19 cellular contexts compared by ENCODE assay signal in genomic region chr17:40981115-40981514, GRCh38. TPM values are rescaled to one million over a fixed set of nuclear protein-coding genes. Genes with fewer than 3 reads are reported as not detected.
"Had no signal": no experiment of that assay in that cellular context is flagged by ENCODE, and none has a peak within 500 bp of the region (broad histone marks: within the 10 kb centered on the region; RNA-seq: fewer than 3 reads in every experiment).

No MANE protein-coding gene starts in this region.

- H3K9me3 ChIP-seq: adrenal gland, colonic mucosa, heart left ventricle, lower lobe of right lung, SK-N-SH had no signal

- DNase-seq: activated CD4-positive, alpha-beta T cell treated with anti-CD3 and anti-CD28 coated beads, Interleukin-2, amount 50 U/mL, for 48 hours; activated naive CD4-positive, alpha-beta T cell treated with anti-CD3 and anti-CD28 coated beads, Interleukin-2, amount 10 ng/mL, durations not matched to agents 7 days and 5 days; activated T-cell treated with anti-CD3 and anti-CD28 coated beads, Interleukin-2, amount 50 U/mL, for 1 hour; colonic mucosa; effector CD4-positive, alpha-beta T cell; foreskin melanocyte; heart left ventricle; left cardiac atrium; lower lobe of right lung; naive thymus-derived CD8-positive, alpha-beta T cell; occipital lobe; SK-N-SH; T-cell; T1000 had no signal

- H3K4me2 ChIP-seq: SK-N-SH had no signal

- H3K4me3 ChIP-seq: adrenal gland, colonic mucosa, heart left ventricle, lower lobe of right lung had no signal

- H3K27ac ChIP-seq: adrenal gland, colonic mucosa, heart left ventricle, lower lobe of right lung had no signal

- H3K4me1 Mint-ChIP-seq: activated naive CD4-positive, alpha-beta T cell treated with anti-CD3 and anti-CD28 coated beads, Interleukin-2, amount 10 ng/mL, durations not matched to agents 7 days and 5 days; stimulated activated effector memory CD8-positive, alpha-beta T cell treated with anti-CD3 and anti-CD28 coated beads, Interleukin-12 subunit alpha, Interleukin-12 subunit beta, amount 100 ng/mL, for 72 hours; T-cell had no signal

- H3K9ac ChIP-seq: SK-N-SH had no signal

- H3K9me3 Mint-ChIP-seq: activated naive CD4-positive, alpha-beta T cell treated with anti-CD3 and anti-CD28 coated beads, Interleukin-2, amount 10 ng/mL, durations not matched to agents 7 days and 5 days; naive thymus-derived CD8-positive, alpha-beta T cell; stimulated activated effector memory CD8-positive, alpha-beta T cell treated with anti-CD3 and anti-CD28 coated beads, Interleukin-12 subunit alpha, Interleukin-12 subunit beta, amount 100 ng/mL, for 72 hours; T-cell had no signal

- H3K27me3 ChIP-seq: colonic mucosa had no signal

- H3K27ac Mint-ChIP-seq: activated naive CD4-positive, alpha-beta T cell treated with anti-CD3 and anti-CD28 coated beads, Interleukin-2, amount 10 ng/mL, durations not matched to agents 7 days and 5 days; naive thymus-derived CD8-positive, alpha-beta T cell; stimulated activated effector memory CD8-positive, alpha-beta T cell treated with anti-CD3 and anti-CD28 coated beads, Interleukin-12 subunit alpha, Interleukin-12 subunit beta, amount 100 ng/mL, for 72 hours; T-cell had no signal

- H3K36me3 Mint-ChIP-seq: activated naive CD4-positive, alpha-beta T cell treated with anti-CD3 and anti-CD28 coated beads, Interleukin-2, amount 10 ng/mL, durations not matched to agents 7 days and 5 days; naive thymus-derived CD8-positive, alpha-beta T cell; stimulated activated effector memory CD8-positive, alpha-beta T cell treated with anti-CD3 and anti-CD28 coated beads, Interleukin-12 subunit alpha, Interleukin-12 subunit beta, amount 100 ng/mL, for 72 hours; T-cell had no signal

- ATAC-seq: lower lobe of right lung; naive thymus-derived CD8-positive, alpha-beta T cell; sciatic nerve; stimulated activated effector memory CD8-positive, alpha-beta T cell treated with anti-CD3 and anti-CD28 coated beads, Interleukin-12 subunit alpha, Interleukin-12 subunit beta, amount 100 ng/mL, for 72 hours; T-cell had no signal

- H3K36me3 ChIP-seq: adrenal gland, colonic mucosa, heart left ventricle, lower lobe of right lung had no signal

- H3K4me1 ChIP-seq: adrenal gland, colonic mucosa, lower lobe of right lung had no signal

- H3K4me3 Mint-ChIP-seq: activated naive CD4-positive, alpha-beta T cell treated with anti-CD3 and anti-CD28 coated beads, Interleukin-2, amount 10 ng/mL, durations not matched to agents 7 days and 5 days; naive thymus-derived CD8-positive, alpha-beta T cell; stimulated activated effector memory CD8-positive, alpha-beta T cell treated with anti-CD3 and anti-CD28 coated beads, Interleukin-12 subunit alpha, Interleukin-12 subunit beta, amount 100 ng/mL, for 72 hours; T-cell had no signal

RNA-seq across cellular contexts. Expression of gene KRT40, which starts 3.0 kb away (rescaled TPM):
- total RNA-seq: adrenal gland; heart left ventricle; left cardiac atrium; naive thymus-derived CD8-positive, alpha-beta T cell; occipital lobe; pulmonary artery endothelial cell; sciatic nerve; T-cell; urinary bladder had no signal
- polyA plus RNA-seq: adrenal gland; heart left ventricle; naive thymus-derived CD8-positive, alpha-beta T cell; SK-N-SH; urinary bladder had no signal

RNA-seq across cellular contexts. Expression of gene KRTAP3-3, which starts 12.8 kb away (rescaled TPM):
- total RNA-seq: adrenal gland; colonic mucosa; heart left ventricle; left cardiac atrium; lower lobe of right lung; naive thymus-derived CD8-positive, alpha-beta T cell; occipital lobe; pulmonary artery endothelial cell; sciatic nerve; T-cell; urinary bladder had no signal
- polyA plus RNA-seq: adrenal gland; heart left ventricle; naive thymus-derived CD8-positive, alpha-beta T cell; SK-N-SH; urinary bladder had no signal

RNA-seq across cellular contexts. Expression of gene KRT39, which starts 14.4 kb away (rescaled TPM):
- total RNA-seq: adrenal gland; colonic mucosa; heart left ventricle; left cardiac atrium; naive thymus-derived CD8-positive, alpha-beta T cell; occipital lobe; pulmonary artery endothelial cell; sciatic nerve; T-cell; urinary bladder had no signal
- polyA plus RNA-seq: heart left ventricle; naive thymus-derived CD8-positive, alpha-beta T cell; SK-N-SH; urinary bladder had no signal

RNA-seq across cellular contexts. Expression of gene KRTAP3-2, which starts 18.6 kb away (rescaled TPM):
- total RNA-seq: adrenal gland; colonic mucosa; heart left ventricle; left cardiac atrium; lower lobe of right lung; naive thymus-derived CD8-positive, alpha-beta T cell; occipital lobe; pulmonary artery endothelial cell; sciatic nerve; T-cell; urinary bladder had no signal
- polyA plus RNA-seq: adrenal gland; heart left ventricle; naive thymus-derived CD8-positive, alpha-beta T cell; SK-N-SH; urinary bladder had no signal

RNA-seq across cellular contexts. Expression of gene KRTAP3-1, which starts 27.8 kb away (rescaled TPM):
- total RNA-seq: adrenal gland; colonic mucosa; heart left ventricle; left cardiac atrium; lower lobe of right lung; naive thymus-derived CD8-positive, alpha-beta T cell; occipital lobe; pulmonary artery endothelial cell; sciatic nerve; T-cell; urinary bladder had no signal
- polyA plus RNA-seq: adrenal gland; heart left ventricle; naive thymus-derived CD8-positive, alpha-beta T cell; SK-N-SH; urinary bladder had no signal
